ENCODE assay signal across 1 cellular context in genomic region chr14:102590667-102591099, GRCh38.
A peak's percentile ranks its signal among the peaks of the same experiment; 100 is the strongest.
TF ChIP-seq lines count a peak whose summit lies in the region.

No MANE protein-coding gene starts in this region.

TF ChIP-seq in HepG2, 621 proteins besides CTCF, POLR2A, EP300 and RAD21 (continued from another document and continues in another):
- TF ChIP-seq ZNF652 (CRISPR knock-in tag; IDR thresholded peaks at IDR 0.05; ENCODE audit: borderline replicate concordance, low read depth) (0 out of 2 replicates have a peak, but pooled peaks have one; percentile 47), MXI1 (IDR thresholded peaks at IDR 0.05; ENCODE audit: borderline replicate concordance, low read depth, low read length) (peak; percentile 33; the same call in 1 of the 3 replicates), LRRFIP1 (CRISPR knock-in tag; conservative IDR thresholded peaks at IDR 0.05) (no peak), ZNF335 (CRISPR knock-in tag; IDR thresholded peaks at IDR 0.05) (no peak; the same call in 1 of the 2 replicates), KLF16 (CRISPR knock-in tag; IDR thresholded peaks at IDR 0.05) (peak in 1 of 2 experiments; percentile 56; a peak in 1 of 4 replicates), BHLHE40 (IDR thresholded peaks at IDR 0.05; ENCODE audit: low read length) (peak; percentile 43; the same call in 1 of the 2 replicates), ATF2 (CRISPR knock-in tag; IDR thresholded peaks at IDR 0.05) (0 out of 2 replicates have a peak, but pooled peaks have one; percentile 16), HMG20A (CRISPR knock-in tag; IDR thresholded peaks at IDR 0.05; ENCODE audit: borderline replicate concordance) (peak; percentile 12; the same call in 1 of the 2 replicates), IKZF1 (IDR thresholded peaks at IDR 0.05) (no peak), KDM2A (CRISPR knock-in tag; IDR thresholded peaks at IDR 0.05; ENCODE audit: borderline replicate concordance, low read depth) (peak; percentile 44; the same call in 1 of the 2 replicates), REPIN1 (CRISPR knock-in tag; IDR thresholded peaks at IDR 0.05; ENCODE audit: borderline replicate concordance, low read depth) (no peak), AKAP8 (CRISPR knock-in tag; IDR thresholded peaks at IDR 0.05) (peak; percentile 56), MAZ (IDR thresholded peaks at IDR 0.05; ENCODE audit: borderline replicate concordance, low read depth, low read length) (peak; percentile 84), MAZ (CRISPR knock-in tag; IDR thresholded peaks at IDR 0.05; ENCODE audit: low read depth) (0 out of 2 replicates have a peak, but pooled peaks have one; percentile 22), ZBTB7A (CRISPR knock-in tag; IDR thresholded peaks at IDR 0.05) (0 out of 2 replicates have a peak, but pooled peaks have one; percentile 54), PHF21A (CRISPR knock-in tag; IDR thresholded peaks at IDR 0.05) (peak; percentile 53), SAP130 (CRISPR knock-in tag; IDR thresholded peaks at IDR 0.05; ENCODE audit: low read depth) (peak; percentile 71), ZNF44 (CRISPR knock-in tag; IDR thresholded peaks at IDR 0.05) (no peak), ZNF280B (CRISPR knock-in tag; IDR thresholded peaks at IDR 0.05; ENCODE audit: borderline replicate concordance) (peak; percentile 32; the same call in 1 of the 2 replicates), ZBTB40 (IDR thresholded peaks at IDR 0.05) (no peak), ZBTB40 (CRISPR knock-in tag; IDR thresholded peaks at IDR 0.05) (peak; percentile 19; the same call in 1 of the 2 replicates), ZSCAN29 (CRISPR knock-in tag; conservative IDR thresholded peaks at IDR 0.05) (no peak), PRMT3 (CRISPR knock-in tag; IDR thresholded peaks at IDR 0.05; ENCODE audit: borderline replicate concordance, low read depth) (0 out of 2 replicates have a peak, but pooled peaks have one; percentile 39), GABPB1 (CRISPR knock-in tag; IDR thresholded peaks at IDR 0.05) (peak; percentile 47), SMAD1 (CRISPR knock-in tag; IDR thresholded peaks at IDR 0.05; ENCODE audit: borderline replicate concordance, low read depth) (no peak), ZNF350 (CRISPR knock-in tag; IDR thresholded peaks at IDR 0.05; ENCODE audit: borderline replicate concordance, low read depth) (peak; percentile 19; the same call in 1 of the 2 replicates), MED1 (CRISPR knock-in tag; IDR thresholded peaks at IDR 0.05) (peak; percentile 57; the same call in 1 of the 2 replicates), CREB1 (IDR thresholded peaks at IDR 0.05) (no peak), CREB1 (CRISPR knock-in tag; IDR thresholded peaks at IDR 0.05) (peak; percentile 25; the same call in 1 of the 2 replicates), ZNF362 (CRISPR knock-in tag; IDR thresholded peaks at IDR 0.05; ENCODE audit: borderline replicate concordance) (peak; percentile 96), MXD4 (CRISPR knock-in tag; IDR thresholded peaks at IDR 0.05) (peak; percentile 67; the same call in 1 of the 2 replicates), ZNF407 (CRISPR knock-in tag; IDR thresholded peaks at IDR 0.05; ENCODE audit: not compliant biosample characterization) (no peak)
